In genomic region chr16:21277927-21278706, GRCh38 we compare ENCODE assay signal across 1 cellular context.
TF ChIP-seq lines count a peak whose summit lies in the region.

TSS of gene CRYM (minus strand) at chr16:21278290. CDS start at chr16:21278251, 39 bp downstream.

TF ChIP-seq in HepG2, 621 proteins besides CTCF, POLR2A, EP300 and RAD21 (continued from another document and continues in another):
- TF ChIP-seq ETS1 (CRISPR knock-in tag; IDR thresholded peaks at IDR 0.05) (no peak), ELF4 (CRISPR knock-in tag; IDR thresholded peaks at IDR 0.05; ENCODE audit: borderline replicate concordance) (no peak), ZNF34 (CRISPR knock-in tag; IDR thresholded peaks at IDR 0.05; ENCODE audit: borderline replicate concordance) (peak; percentile 65; the same call in 1 of the 2 replicates), KLF6 (CRISPR knock-in tag; IDR thresholded peaks at IDR 0.05) (0 out of 2 replicates have a peak, but pooled peaks have one; percentile 34), ZNF773 (CRISPR knock-in tag; IDR thresholded peaks at IDR 0.05; ENCODE audit: borderline replicate concordance) (peak; percentile 23; the same call in 1 of the 2 replicates), ZNF142 (CRISPR knock-in tag; IDR thresholded peaks at IDR 0.05) (no peak), IRX3 (CRISPR knock-in tag; IDR thresholded peaks at IDR 0.05; ENCODE audit: borderline replicate concordance, low read depth) (peak; percentile 74; the same call in 1 of the 2 replicates), ZNF639 (CRISPR knock-in tag; conservative IDR thresholded peaks at IDR 0.05) (peak; percentile 42; the same call in 1 of the 2 replicates), ZNF543 (CRISPR knock-in tag; IDR thresholded peaks at IDR 0.05) (0 out of 2 replicates have a peak, but pooled peaks have one; percentile 43), ZMAT5 (CRISPR knock-in tag; IDR thresholded peaks at IDR 0.05; ENCODE audit: borderline replicate concordance, low read depth) (no peak), HNF1B (CRISPR knock-in tag; IDR thresholded peaks at IDR 0.05) (peak; percentile 80), KDM1A (CRISPR knock-in tag; IDR thresholded peaks at IDR 0.05) (peak; percentile 75), ARID4A (CRISPR knock-in tag; IDR thresholded peaks at IDR 0.05; ENCODE audit: borderline replicate concordance) (peak; percentile 42; the same call in 1 of the 2 replicates), ATF4 (CRISPR knock-in tag; IDR thresholded peaks at IDR 0.05) (0 out of 4 replicates have a peak, but pooled peaks of 1 of the 2 experiments have one; percentile 22), SP4 (CRISPR knock-in tag; IDR thresholded peaks at IDR 0.05) (peak; percentile 89), ZBTB7A (CRISPR knock-in tag; IDR thresholded peaks at IDR 0.05) (peak; percentile 94), RXRB (CRISPR knock-in tag; IDR thresholded peaks at IDR 0.05; ENCODE audit: borderline replicate concordance) (peak; percentile 62; the same call in 1 of the 2 replicates), GABPB1 (CRISPR knock-in tag; IDR thresholded peaks at IDR 0.05) (peak; percentile 78; the same call in 1 of the 2 replicates), ADNP (CRISPR knock-in tag; IDR thresholded peaks at IDR 0.05) (peak; percentile 92), ZSCAN9 (CRISPR knock-in tag; IDR thresholded peaks at IDR 0.05; ENCODE audit: borderline replicate concordance) (no peak), ZNF484 (CRISPR knock-in tag; IDR thresholded peaks at IDR 0.05; ENCODE audit: borderline replicate concordance, low read depth) (no peak), GABPA (IDR thresholded peaks at IDR 0.05; ENCODE audit: low read depth, low read length) (no peak), GABPA (CRISPR knock-in tag; IDR thresholded peaks at IDR 0.05; ENCODE audit: low read depth) (no peak), ZNF761 (CRISPR knock-in tag; conservative IDR thresholded peaks at IDR 0.05) (0 out of 2 replicates have a peak, but pooled peaks have one; percentile 63), ZBTB43 (CRISPR knock-in tag; conservative IDR thresholded peaks at IDR 0.05) (peak; percentile 38; the same call in 1 of the 2 replicates), MXD3 (CRISPR knock-in tag; IDR thresholded peaks at IDR 0.05) (peak; percentile 56), E2F5 (CRISPR knock-in tag; conservative IDR thresholded peaks at IDR 0.05) (no peak), IRF2 (CRISPR knock-in tag; IDR thresholded peaks at IDR 0.05) (peak; percentile 77; the same call in 1 of the 2 replicates), TARDBP (CRISPR knock-in tag; IDR thresholded peaks at IDR 0.05) (peak; percentile 60; the same call in 1 of the 2 replicates), FOXM1 (CRISPR knock-in tag; IDR thresholded peaks at IDR 0.05) (no peak), MED1 (CRISPR knock-in tag; IDR thresholded peaks at IDR 0.05) (peak; percentile 56), FOSL2 (CRISPR knock-in tag; IDR thresholded peaks at IDR 0.05) (peak; percentile 81), ETV5 (CRISPR knock-in tag; IDR thresholded peaks at IDR 0.05; ENCODE audit: borderline replicate concordance) (peak; percentile 67), NFKB2 (CRISPR knock-in tag; IDR thresholded peaks at IDR 0.05; ENCODE audit: borderline replicate concordance) (peak; percentile 81; the same call in 1 of the 2 replicates), GPN1 (CRISPR knock-in tag; IDR thresholded peaks at IDR 0.05; ENCODE audit: borderline replicate concordance) (no peak), ZNF550 (CRISPR knock-in tag; IDR thresholded peaks at IDR 0.05; ENCODE audit: borderline replicate concordance) (peak; percentile 75; the same call in 1 of the 2 replicates), LRRFIP1 (CRISPR knock-in tag; conservative IDR thresholded peaks at IDR 0.05) (no peak)
